In genomic region chr12:6914246-6914947, GRCh38 we compare ENCODE assay signal across 8 cellular contexts. TPM values are rescaled to one million over a fixed set of nuclear protein-coding genes. Genes with fewer than 3 reads are reported as not detected.
A peak's percentile ranks its signal among the peaks of the same experiment; 100 is the strongest.
DNase-seq lines count a peak whose midpoint lies in the region; ATAC-seq, FAIRE-seq and TF ChIP-seq lines count a peak whose summit lies in the region.

Gene ENO2 (plus strand): TSS chr12:6914580. CDS start chr12:6915833, 1,253 bp downstream.

- TF ChIP-seq POLR2A in breast epithelium (IDR thresholded peaks at IDR 0.05), result no peak
- TF ChIP-seq POLR2A in H54 (IDR thresholded peaks at IDR 0.05; ENCODE audit: low read depth, low read length), result no peak

- H3K27me3 ChIP-seq in breast epithelium, result no peaks in the 10 kb centered on the region
- H3K27me3 ChIP-seq in smooth muscle cell (ENCODE audit: low read depth), result no peaks in the 10 kb centered on the region

- FAIRE-seq in H54 (lab: Jason Lieb, UNC), result no peak

- H3K9ac ChIP-seq in smooth muscle cell (ENCODE audit: low read depth), result peak within 1 kb of the TSS; percentile 83

- H3F3A ChIP-seq in smooth muscle cell (ENCODE audit: low read depth), result no peaks in the 10 kb centered on the region

- no peaks in the 10 kb centered on the region for H3K79me2 ChIP-seq in smooth muscle cell (ENCODE audit: low read depth)

- H3K9me3 ChIP-seq in breast epithelium (no peaks in the 10 kb centered on the region), smooth muscle cell (replicated peaks; ENCODE audit: low read depth) (no peaks in the 10 kb centered on the region)

- H3K4me2 ChIP-seq in smooth muscle cell, result peak within 1 kb of the TSS; percentile 100

- peak; percentile 7 for DNase-seq in DMS 273 treated with DMSO at 0.1 percent for 48 hours (lab: John Stamatoyannopoulos, UW)
- DNase-seq in MV-4-11 (lab: John Stamatoyannopoulos, UW), result peak; percentile 34
- no peak for DNase-seq in breast epithelium (ENCODE audit: low spot score in 2 of 2)
- DNase-seq in iPS-NIHi7 (ENCODE audit: extremely low spot score), result peak; percentile 63
- DNase-seq in smooth muscle cell (lab: John Stamatoyannopoulos, UW; ENCODE audit: unreplicated experiment), result peak; percentile 33
- DNase-seq in H54 (ENCODE audit: insufficient read length, low spot score), result no peak

- H3K4me1 ChIP-seq in breast epithelium (peaks cover 0 to 5% of the 10 kb centered on the region in 2 donors), smooth muscle cell (ENCODE audit: low read depth) (peaks cover 9% of the 10 kb centered on the region)

- under 1% methylated on average over 26 of the region's 68 CpGs for WGBS in smooth muscle cell (ENCODE audit: low lambda C conversion rate)

- H3K36me3 ChIP-seq in breast epithelium (no peaks in the 10 kb centered on the region), smooth muscle cell (ENCODE audit: low read depth) (no peaks in the 10 kb centered on the region)

- TF ChIP-seq CTCF in WI38 (IDR thresholded peaks at IDR 0.05; ENCODE audit: low read depth, low read length) (no peak), breast epithelium (IDR thresholded peaks at IDR 0.05) (no peak), smooth muscle cell (IDR thresholded peaks at IDR 0.05; ENCODE audit: borderline replicate concordance, insufficient read depth, poor library complexity, severe bottlenecking) (no peak)

- H3K4me3 ChIP-seq in WI38 (ENCODE audit: low read depth, low read length), result peak within 1 kb of the TSS; percentile 78
- peak within 1 kb of the TSS; percentile 59 to 87 (median 70) for H3K4me3 ChIP-seq in breast epithelium
- H3K4me3 ChIP-seq in smooth muscle cell, result peak within 1 kb of the TSS; percentile 87

- intact Hi-C loops in breast epithelium (cut with DNase I; ENCODE audit: low total_unique reads), result no loop called here

- H4K20me1 ChIP-seq in smooth muscle cell (ENCODE audit: low read depth), result peaks cover 31% of the 10 kb centered on the region

- H2AFZ ChIP-seq in smooth muscle cell (ENCODE audit: low read depth), result peak within 1 kb of the TSS; percentile 84

- ATAC-seq in GM21723 (IDR thresholded peaks at IDR 0.05; ENCODE audit: unreplicated experiment), result peak; percentile 71

- peak within 1 kb of the TSS; percentile 81 to 93 for H3K27ac ChIP-seq in breast epithelium
- peak within 1 kb of the TSS; percentile 47 for H3K27ac ChIP-seq in smooth muscle cell (ENCODE audit: low read depth)

RNA-seq across cellular contexts. Expression of gene ENO2, which starts in this region (rescaled TPM):
- total RNA-seq in breast epithelium (10 to 100 TPM in 2 of 3 donors, 1 to 10 TPM in 1; 5.0 to 16.1 (median 11.1) TPM), smooth muscle cell (52.5 and 58.8 TPM in 2 replicates)
- 105 and 127 TPM in 2 replicates for polyA plus RNA-seq in smooth muscle cell

Comparison
In these comparisons a context has a peak if more than half of its experiments do, and no peak if none do; other contexts are left out.
1. DNase-seq: peak in DMS 273 treated with DMSO at 0.1 percent for 48 hours (single experiment), MV-4-11 (single experiment), iPS-NIHi7 (single experiment) and smooth muscle cell (single experiment); none in breast epithelium (0 of 2) and H54 (single experiment).
2. Peak in every context shown above with its lines, with median percentiles within 50 percentile points of each other: H3K4me3 ChIP-seq.